ENCODE assay signal across 1 cellular context in genomic region chr12:55713721-55714120, GRCh38.
TF ChIP-seq lines count a peak whose summit lies in the region.

No MANE protein-coding gene starts in this region.

TF ChIP-seq in IMR-90, 13 proteins besides CTCF, POLR2A, EP300 and RAD21 (continued from another document):
- TF ChIP-seq ELK1 (IDR thresholded peaks at IDR 0.05; ENCODE audit: borderline replicate concordance, low read depth, low read length): no peak
